Comparison of ENCODE assay signal across 2 cellular contexts in genomic region chr19:45863840-45864628, GRCh38.
TF ChIP-seq lines count a peak whose summit lies in the region.

TSS of gene FOXA3 (plus strand) at chr19:45864326. CDS start at chr19:45864457, 131 bp downstream.

TF ChIP-seq in SK-N-SH, 30 proteins besides CTCF, POLR2A, EP300 and RAD21:
- TF ChIP-seq SMC3 (IDR thresholded peaks at IDR 0.05; ENCODE audit: low read depth, low read length), result no peak
- no peak for TF ChIP-seq ZBTB33 (IDR thresholded peaks at IDR 0.05; ENCODE audit: borderline replicate concordance, low read depth)
- TF ChIP-seq RCOR1 (IDR thresholded peaks at IDR 0.05; ENCODE audit: low read length), result no peak
- no peak for TF ChIP-seq NRF1 (IDR thresholded peaks at IDR 0.05; ENCODE audit: low read depth, low read length)
- no peak for TF ChIP-seq TEAD4 (IDR thresholded peaks at IDR 0.05; ENCODE audit: borderline replicate concordance, insufficient read depth)
- TF ChIP-seq, protein P1, sequence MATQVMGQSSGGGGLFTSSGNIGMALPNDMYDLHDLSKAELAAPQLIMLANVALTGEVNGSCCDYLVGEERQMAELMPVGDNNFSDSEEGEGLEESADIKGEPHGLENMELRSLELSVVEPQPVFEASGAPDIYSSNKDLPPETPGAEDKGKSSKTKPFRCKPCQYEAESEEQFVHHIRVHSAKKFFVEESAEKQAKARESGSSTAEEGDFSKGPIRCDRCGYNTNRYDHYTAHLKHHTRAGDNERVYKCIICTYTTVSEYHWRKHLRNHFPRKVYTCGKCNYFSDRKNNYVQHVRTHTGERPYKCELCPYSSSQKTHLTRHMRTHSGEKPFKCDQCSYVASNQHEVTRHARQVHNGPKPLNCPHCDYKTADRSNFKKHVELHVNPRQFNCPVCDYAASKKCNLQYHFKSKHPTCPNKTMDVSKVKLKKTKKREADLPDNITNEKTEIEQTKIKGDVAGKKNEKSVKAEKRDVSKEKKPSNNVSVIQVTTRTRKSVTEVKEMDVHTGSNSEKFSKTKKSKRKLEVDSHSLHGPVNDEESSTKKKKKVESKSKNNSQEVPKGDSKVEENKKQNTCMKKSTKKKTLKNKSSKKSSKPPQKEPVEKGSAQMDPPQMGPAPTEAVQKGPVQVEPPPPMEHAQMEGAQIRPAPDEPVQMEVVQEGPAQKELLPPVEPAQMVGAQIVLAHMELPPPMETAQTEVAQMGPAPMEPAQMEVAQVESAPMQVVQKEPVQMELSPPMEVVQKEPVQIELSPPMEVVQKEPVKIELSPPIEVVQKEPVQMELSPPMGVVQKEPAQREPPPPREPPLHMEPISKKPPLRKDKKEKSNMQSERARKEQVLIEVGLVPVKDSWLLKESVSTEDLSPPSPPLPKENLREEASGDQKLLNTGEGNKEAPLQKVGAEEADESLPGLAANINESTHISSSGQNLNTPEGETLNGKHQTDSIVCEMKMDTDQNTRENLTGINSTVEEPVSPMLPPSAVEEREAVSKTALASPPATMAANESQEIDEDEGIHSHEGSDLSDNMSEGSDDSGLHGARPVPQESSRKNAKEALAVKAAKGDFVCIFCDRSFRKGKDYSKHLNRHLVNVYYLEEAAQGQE (IDR thresholded peaks at IDR 0.05; ENCODE audit: low read depth, low read length), result no peak
- no peak for TF ChIP-seq CHD2 (IDR thresholded peaks at IDR 0.05; ENCODE audit: low read length, partially characterized antibody)
- TF ChIP-seq SIN3A (IDR thresholded peaks at IDR 0.05; ENCODE audit: borderline replicate concordance, low read depth, low read length), result no peak
- TF ChIP-seq FOXM1 (IDR thresholded peaks at IDR 0.05; ENCODE audit: low read depth), result no peak
- TF ChIP-seq, protein P2, sequence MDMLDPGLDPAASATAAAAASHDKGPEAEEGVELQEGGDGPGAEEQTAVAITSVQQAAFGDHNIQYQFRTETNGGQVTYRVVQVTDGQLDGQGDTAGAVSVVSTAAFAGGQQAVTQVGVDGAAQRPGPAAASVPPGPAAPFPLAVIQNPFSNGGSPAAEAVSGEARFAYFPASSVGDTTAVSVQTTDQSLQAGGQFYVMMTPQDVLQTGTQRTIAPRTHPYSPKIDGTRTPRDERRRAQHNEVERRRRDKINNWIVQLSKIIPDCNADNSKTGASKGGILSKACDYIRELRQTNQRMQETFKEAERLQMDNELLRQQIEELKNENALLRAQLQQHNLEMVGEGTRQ (IDR thresholded peaks at IDR 0.05; ENCODE audit: borderline replicate concordance, low read depth, low read length), result no peak
- TF ChIP-seq FOXJ3 (CRISPR knock-in tag; IDR thresholded peaks at IDR 0.05), result no peak
- TF ChIP-seq NFIC (IDR thresholded peaks at IDR 0.05; ENCODE audit: borderline replicate concordance), result no peak
- TF ChIP-seq RXRA (IDR thresholded peaks at IDR 0.05; ENCODE audit: borderline replicate concordance, low read depth), result no peak
- TF ChIP-seq, protein P3, sequence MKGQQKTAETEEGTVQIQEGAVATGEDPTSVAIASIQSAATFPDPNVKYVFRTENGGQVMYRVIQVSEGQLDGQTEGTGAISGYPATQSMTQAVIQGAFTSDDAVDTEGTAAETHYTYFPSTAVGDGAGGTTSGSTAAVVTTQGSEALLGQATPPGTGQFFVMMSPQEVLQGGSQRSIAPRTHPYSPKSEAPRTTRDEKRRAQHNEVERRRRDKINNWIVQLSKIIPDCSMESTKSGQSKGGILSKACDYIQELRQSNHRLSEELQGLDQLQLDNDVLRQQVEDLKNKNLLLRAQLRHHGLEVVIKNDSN (IDR thresholded peaks at IDR 0.05; ENCODE audit: borderline replicate concordance, low read depth), result no peak
- no peak for TF ChIP-seq MXI1 (IDR thresholded peaks at IDR 0.05; ENCODE audit: low read depth, low read length)
- no peak for TF ChIP-seq PBX3 (IDR thresholded peaks at IDR 0.05)

TF ChIP-seq in GM12878, 131 proteins besides CTCF, POLR2A, EP300 and RAD21 (continues in another document):
- TF ChIP-seq SUZ12 (IDR thresholded peaks at IDR 0.05; ENCODE audit: unreplicated experiment) (no peak), KLF5 (IDR thresholded peaks at IDR 0.05; ENCODE audit: partially characterized antibody) (no peak), ASH2L (IDR thresholded peaks at IDR 0.05; ENCODE audit: borderline replicate concordance, low read depth) (no peak), RAD51 (IDR thresholded peaks at IDR 0.05) (no peak), PML (IDR thresholded peaks at IDR 0.05; ENCODE audit: low read length) (no peak), EED (IDR thresholded peaks at IDR 0.05; ENCODE audit: low read depth) (no peak), HDAC2 (IDR thresholded peaks at IDR 0.05) (peak; percentile 70; the same call in 1 of the 2 replicates), RELA (IDR thresholded peaks at IDR 0.05; ENCODE audit: borderline replicate concordance, partially characterized antibody) (no peak), POLR2AphosphoS5 (IDR thresholded peaks at IDR 0.05; ENCODE audit: low read length) (no peak), BACH1 (IDR thresholded peaks at IDR 0.05; ENCODE audit: borderline replicate concordance) (peak; percentile 47; the same call in 1 of the 2 replicates), CEBPB (IDR thresholded peaks at IDR 0.05; ENCODE audit: borderline replicate concordance in 1 of 2, low read depth in 2 of 2, low read length in 2 of 2) (no peak), NR2C2 (IDR thresholded peaks at IDR 0.05; ENCODE audit: borderline replicate concordance, control insufficient read depth, insufficient read length, low read depth) (no peak), CBX5 (IDR thresholded peaks at IDR 0.05; ENCODE audit: low read depth) (no peak), LARP7 (IDR thresholded peaks at IDR 0.05) (no peak), GATAD2B (conservative IDR thresholded peaks at IDR 0.05; ENCODE audit: low read depth) (no peak), ZNF207 (IDR thresholded peaks at IDR 0.05; ENCODE audit: borderline replicate concordance) (0 out of 2 replicates have a peak, but pooled peaks have one; percentile 49), RCOR1 (conservative IDR thresholded peaks at IDR 0.05; ENCODE audit: low read depth, low read length) (no peak), MXI1 (IDR thresholded peaks at IDR 0.05; ENCODE audit: low read depth, low read length) (peak; percentile 68), SMAD5 (IDR thresholded peaks at IDR 0.05; ENCODE audit: low read depth) (no peak), SMC3 (IDR thresholded peaks at IDR 0.05; ENCODE audit: borderline replicate concordance, low read length) (peak; percentile 64; the same call in 1 of the 2 replicates), PAX5 (IDR thresholded peaks at IDR 0.05; ENCODE audit: borderline replicate concordance, low read depth, low read length) (no peak), ZBTB33 (IDR thresholded peaks at IDR 0.05) (no peak), NKRF (conservative IDR thresholded peaks at IDR 0.05) (no peak), ZNF24 (IDR thresholded peaks at IDR 0.05) (0 out of 2 replicates have a peak, but pooled peaks have one; percentile 26), NFXL1 (IDR thresholded peaks at IDR 0.05; ENCODE audit: borderline replicate concordance) (no peak), EGR1 (IDR thresholded peaks at IDR 0.05; ENCODE audit: borderline replicate concordance in 1 of 2, low read depth in 2 of 2, low read length in 2 of 2) (peak in 1 of 2 experiments; percentile 69; a peak in 1 of 3 replicates), ESRRA (IDR thresholded peaks at IDR 0.05; ENCODE audit: low read length) (no peak), ZNF384 (IDR thresholded peaks at IDR 0.05; ENCODE audit: borderline replicate concordance, low read depth, low read length) (no peak), TCF12 (IDR thresholded peaks at IDR 0.05; ENCODE audit: low read depth, low read length) (0 out of 2 replicates have a peak, but pooled peaks have one; percentile 43)
- TF ChIP-seq, protein P4, sequence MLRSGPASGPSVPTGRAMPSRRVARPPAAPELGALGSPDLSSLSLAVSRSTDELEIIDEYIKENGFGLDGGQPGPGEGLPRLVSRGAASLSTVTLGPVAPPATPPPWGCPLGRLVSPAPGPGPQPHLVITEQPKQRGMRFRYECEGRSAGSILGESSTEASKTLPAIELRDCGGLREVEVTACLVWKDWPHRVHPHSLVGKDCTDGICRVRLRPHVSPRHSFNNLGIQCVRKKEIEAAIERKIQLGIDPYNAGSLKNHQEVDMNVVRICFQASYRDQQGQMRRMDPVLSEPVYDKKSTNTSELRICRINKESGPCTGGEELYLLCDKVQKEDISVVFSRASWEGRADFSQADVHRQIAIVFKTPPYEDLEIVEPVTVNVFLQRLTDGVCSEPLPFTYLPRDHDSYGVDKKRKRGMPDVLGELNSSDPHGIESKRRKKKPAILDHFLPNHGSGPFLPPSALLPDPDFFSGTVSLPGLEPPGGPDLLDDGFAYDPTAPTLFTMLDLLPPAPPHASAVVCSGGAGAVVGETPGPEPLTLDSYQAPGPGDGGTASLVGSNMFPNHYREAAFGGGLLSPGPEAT (IDR thresholded peaks at IDR 0.05; ENCODE audit: low read depth), result no peak; the same call in 1 of the 2 replicates
- TF ChIP-seq, protein P1 (IDR thresholded peaks at IDR 0.05; ENCODE audit: low read depth, low read length), result no peak
- TF ChIP-seq, protein P5, sequence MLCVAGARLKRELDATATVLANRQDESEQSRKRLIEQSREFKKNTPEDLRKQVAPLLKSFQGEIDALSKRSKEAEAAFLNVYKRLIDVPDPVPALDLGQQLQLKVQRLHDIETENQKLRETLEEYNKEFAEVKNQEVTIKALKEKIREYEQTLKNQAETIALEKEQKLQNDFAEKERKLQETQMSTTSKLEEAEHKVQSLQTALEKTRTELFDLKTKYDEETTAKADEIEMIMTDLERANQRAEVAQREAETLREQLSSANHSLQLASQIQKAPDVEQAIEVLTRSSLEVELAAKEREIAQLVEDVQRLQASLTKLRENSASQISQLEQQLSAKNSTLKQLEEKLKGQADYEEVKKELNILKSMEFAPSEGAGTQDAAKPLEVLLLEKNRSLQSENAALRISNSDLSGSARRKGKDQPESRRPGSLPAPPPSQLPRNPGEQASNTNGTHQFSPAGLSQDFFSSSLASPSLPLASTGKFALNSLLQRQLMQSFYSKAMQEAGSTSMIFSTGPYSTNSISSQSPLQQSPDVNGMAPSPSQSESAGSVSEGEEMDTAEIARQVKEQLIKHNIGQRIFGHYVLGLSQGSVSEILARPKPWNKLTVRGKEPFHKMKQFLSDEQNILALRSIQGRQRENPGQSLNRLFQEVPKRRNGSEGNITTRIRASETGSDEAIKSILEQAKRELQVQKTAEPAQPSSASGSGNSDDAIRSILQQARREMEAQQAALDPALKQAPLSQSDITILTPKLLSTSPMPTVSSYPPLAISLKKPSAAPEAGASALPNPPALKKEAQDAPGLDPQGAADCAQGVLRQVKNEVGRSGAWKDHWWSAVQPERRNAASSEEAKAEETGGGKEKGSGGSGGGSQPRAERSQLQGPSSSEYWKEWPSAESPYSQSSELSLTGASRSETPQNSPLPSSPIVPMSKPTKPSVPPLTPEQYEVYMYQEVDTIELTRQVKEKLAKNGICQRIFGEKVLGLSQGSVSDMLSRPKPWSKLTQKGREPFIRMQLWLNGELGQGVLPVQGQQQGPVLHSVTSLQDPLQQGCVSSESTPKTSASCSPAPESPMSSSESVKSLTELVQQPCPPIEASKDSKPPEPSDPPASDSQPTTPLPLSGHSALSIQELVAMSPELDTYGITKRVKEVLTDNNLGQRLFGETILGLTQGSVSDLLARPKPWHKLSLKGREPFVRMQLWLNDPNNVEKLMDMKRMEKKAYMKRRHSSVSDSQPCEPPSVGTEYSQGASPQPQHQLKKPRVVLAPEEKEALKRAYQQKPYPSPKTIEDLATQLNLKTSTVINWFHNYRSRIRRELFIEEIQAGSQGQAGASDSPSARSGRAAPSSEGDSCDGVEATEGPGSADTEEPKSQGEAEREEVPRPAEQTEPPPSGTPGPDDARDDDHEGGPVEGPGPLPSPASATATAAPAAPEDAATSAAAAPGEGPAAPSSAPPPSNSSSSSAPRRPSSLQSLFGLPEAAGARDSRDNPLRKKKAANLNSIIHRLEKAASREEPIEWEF (IDR thresholded peaks at IDR 0.05; ENCODE audit: insufficient replicate concordance, low read depth, low read length), result no peak
